Comparison of ENCODE assay signal across 8 cellular contexts in the genomic region with DNA sequence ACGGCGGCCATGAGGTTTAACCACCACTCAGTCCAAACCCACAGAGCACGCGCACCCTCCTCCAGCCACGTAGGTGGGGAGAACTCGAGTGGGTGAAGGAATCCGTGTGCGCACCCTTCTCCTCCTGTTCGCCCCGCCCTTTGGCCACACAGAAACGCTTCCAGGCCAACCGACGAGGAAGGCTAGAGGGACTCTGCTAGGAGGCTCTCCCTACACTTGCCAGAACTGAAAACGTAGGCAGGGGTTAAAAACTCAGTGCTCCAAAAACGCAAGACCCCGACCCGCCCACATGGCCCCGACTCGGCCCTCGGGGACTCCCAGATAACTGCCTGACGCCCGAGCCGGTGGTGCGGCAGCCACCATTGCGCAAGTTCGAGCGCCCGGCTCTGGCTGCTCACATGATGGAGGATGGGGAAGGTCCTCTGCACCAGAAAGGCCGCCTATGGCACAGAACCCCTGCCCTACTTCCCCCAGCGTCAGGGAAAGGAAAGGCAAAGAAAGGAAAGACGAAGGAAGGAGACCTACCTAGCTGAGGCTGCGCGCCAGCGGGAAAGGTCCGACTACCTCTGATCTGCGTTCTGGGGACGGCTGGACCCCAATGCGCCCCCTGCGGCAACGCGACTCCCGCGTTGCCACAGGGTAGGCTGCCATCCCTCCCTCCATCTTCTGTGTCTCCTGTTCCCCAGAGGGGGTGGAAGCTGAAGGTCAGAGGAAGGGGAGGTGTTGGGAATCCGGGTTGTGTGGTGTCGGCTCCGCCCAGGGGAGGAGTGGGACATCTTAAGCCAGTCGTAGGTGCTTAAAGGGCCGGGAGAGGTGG.
DNase-seq lines count a peak whose midpoint lies in the region; TF ChIP-seq lines count a peak whose summit lies in the region.

No MANE protein-coding gene starts in this region.

- peaks cover 13% of the 10 kb centered on the region for H3K27me3 Mint-ChIP-seq in nephron progenitor cell (ENCODE audit: low read depth, poor library complexity)
- peaks cover 3% of the 10 kb centered on the region for H3K27me3 Mint-ChIP-seq in activated naive CD4-positive, alpha-beta T cell treated with anti-CD3 and anti-CD28 coated beads for 36 hours (ENCODE audit: low read depth)

- peaks cover 30% of the 10 kb centered on the region for H3K4me1 ChIP-seq in HUES6 (ENCODE audit: control insufficient read depth, insufficient read depth, low read length)

- H3K9me3 ChIP-seq in HUES6 (ENCODE audit: control insufficient read depth, insufficient read depth, low read depth, low read length) = peaks cover 5% of the 10 kb centered on the region; the same call in 1 of the 2 replicates

- no peaks in the 10 kb centered on the region for H3K36me3 ChIP-seq in HUES6 (ENCODE audit: control insufficient read depth, insufficient read depth, low read length)

- H3K27ac ChIP-seq in HUES6 (ENCODE audit: low read depth, low read length) = peak overlapping the region; percentile 83

- H3K4me3 Mint-ChIP-seq in nephron progenitor cell = peak overlapping the region; percentile 98
- H3K4me3 Mint-ChIP-seq in activated naive CD4-positive, alpha-beta T cell treated with anti-CD3 and anti-CD28 coated beads for 36 hours = no peak overlapping the region

- H3K36me3 Mint-ChIP-seq in nephron progenitor cell (ENCODE audit: low read depth) = peaks cover 42% of the 10 kb centered on the region
- H3K36me3 Mint-ChIP-seq in activated naive CD4-positive, alpha-beta T cell treated with anti-CD3 and anti-CD28 coated beads for 36 hours (ENCODE audit: low read depth) = no peaks in the 10 kb centered on the region

- peak overlapping the region; percentile 78 for H3K9ac ChIP-seq in HUES6 (ENCODE audit: low read length)

- peaks cover 47% of the 10 kb centered on the region for H3K9me3 Mint-ChIP-seq in nephron progenitor cell
- peaks cover 1% of the 10 kb centered on the region for H3K9me3 Mint-ChIP-seq in activated naive CD4-positive, alpha-beta T cell treated with anti-CD3 and anti-CD28 coated beads for 36 hours

- H3K4me3 ChIP-seq in HUES6 (ENCODE audit: low read depth, low read length) = peak overlapping the region; percentile 70
- peak overlapping the region; percentile 60 for H3K4me3 ChIP-seq in fibroblast of mammary gland (ENCODE audit: control insufficient read depth, low read depth, low read length)

- DNase-seq in Ammon's horn (ENCODE audit: low spot score) = peak; percentile 64
- peak; percentile 19 for DNase-seq in GM20000 (ENCODE audit: low spot score)
- DNase-seq in RPMI8226 = peak; percentile 11
- DNase-seq in fibroblast of mammary gland (ENCODE audit: low read depth) = peak; percentile 56
- DNase-seq in nephron progenitor cell = peak; percentile 72
- no peak for DNase-seq in activated naive CD4-positive, alpha-beta T cell treated with anti-CD3 and anti-CD28 coated beads for 36 hours
- no peak for DNase-seq in 8988T

- TF ChIP-seq CTCF in GM20000 (IDR thresholded peaks at IDR 0.05; ENCODE audit: extremely low read depth, missing control alignments) (no peak), fibroblast of mammary gland (conservative IDR thresholded peaks at IDR 0.05; ENCODE audit: control insufficient read depth, insufficient read depth, low read depth, low read length) (peak; percentile 6), nephron progenitor cell (IDR thresholded peaks at IDR 0.05) (peak; percentile 46)

- intact Hi-C loops in activated naive CD4-positive, alpha-beta T cell treated with anti-CD3 and anti-CD28 coated beads for 36 hours (cut with micrococcal nuclease) = no loop called here

- H3K27me3 ChIP-seq in HUES6 (ENCODE audit: control insufficient read depth, insufficient read depth, low read length) = peaks cover 7% of the 10 kb centered on the region; the same call in 1 of the 2 replicates

- H3K27ac Mint-ChIP-seq in nephron progenitor cell = peak overlapping the region; percentile 93
- H3K27ac Mint-ChIP-seq in activated naive CD4-positive, alpha-beta T cell treated with anti-CD3 and anti-CD28 coated beads for 36 hours = no peak overlapping the region

- H3K4me1 Mint-ChIP-seq in nephron progenitor cell = peaks cover 41% of the 10 kb centered on the region
- H3K4me1 Mint-ChIP-seq in activated naive CD4-positive, alpha-beta T cell treated with anti-CD3 and anti-CD28 coated beads for 36 hours (ENCODE audit: low read depth) = no peaks in the 10 kb centered on the region

- CTCF ChIA-PET in activated naive CD4-positive, alpha-beta T cell treated with anti-CD3 and anti-CD28 coated beads for 36 hours (lab: Charles Lee) = no interaction called here

Comparison
In these comparisons a context has a peak if more than half of its experiments do, and no peak if none do; other contexts are left out.
1. DNase-seq: peak in Ammon's horn (single experiment), GM20000 (single experiment), RPMI8226 (single experiment), fibroblast of mammary gland (single experiment) and nephron progenitor cell (single experiment); none in activated naive CD4-positive, alpha-beta T cell treated with anti-CD3 and anti-CD28 coated beads for 36 hours (single experiment) and 8988T (single experiment).